In genomic region chr10:66265398-66265797, GRCh38 we compare ENCODE assay signal across 23 cellular contexts.
A peak's percentile ranks its signal among the peaks of the same experiment; 100 is the strongest.
DNase-seq lines count a peak whose midpoint lies in the region; ATAC-seq and TF ChIP-seq lines count a peak whose summit lies in the region.
"Had no signal": no experiment of that assay in that cellular context is flagged by ENCODE, and none has a peak within 500 bp of the region (broad histone marks: within the 10 kb centered on the region; RNA-seq: fewer than 3 reads in every experiment).

No MANE protein-coding gene starts in this region.

- TF ChIP-seq CTCF in PC-3 (conservative IDR thresholded peaks at IDR 0.05; ENCODE audit: low read depth, low read length) (peak; percentile 61), neural progenitor cell (IDR thresholded peaks at IDR 0.05) (peak; percentile 8)

- CTCF ChIA-PET in PC-3 (lab: Charles Lee): no interaction called here

- intact Hi-C loops in PC-3 (cut with micrococcal nuclease): no loop called here

- H3K4me1 Mint-ChIP-seq in neural progenitor cell: peaks cover 13% of the 10 kb centered on the region
- H3K4me1 Mint-ChIP-seq: CD14-positive monocyte; CD4-positive, alpha-beta memory T cell; CD4-positive, CD25-positive, alpha-beta regulatory T cell; CD8-positive, alpha-beta memory T cell had no signal

- H3K4me2 ChIP-seq in PC-3 (ENCODE audit: low read length) (no peak overlapping the region), neural progenitor cell (no peak overlapping the region)
- H3K4me2 ChIP-seq: BLaER1 had no signal

- H2AFZ ChIP-seq in PC-3 (ENCODE audit: low read length) (no peak overlapping the region), neural progenitor cell (replicated peaks) (no peak overlapping the region)

- H3K79me2 ChIP-seq in PC-3 (ENCODE audit: low read length) (no peaks in the 10 kb centered on the region), neural progenitor cell (ENCODE audit: low read depth) (no peaks in the 10 kb centered on the region)

- no peak overlapping the region for H3K9ac ChIP-seq in PC-3 (ENCODE audit: low read length)
- no peak overlapping the region for H3K9ac ChIP-seq in neural progenitor cell
- H3K9ac ChIP-seq: BLaER1 had no signal

- DNase-seq in PC-3 (peak; percentile 38), neural progenitor cell (ENCODE audit: low spot score) (no peak), activated T-cell treated with anti-CD3 and anti-CD28 coated beads for 4 hours (no peak)
- DNase-seq in activated naive CD4-positive, alpha-beta T cell treated with anti-CD3 and anti-CD28 coated beads, Interleukin-2, amount 50 U/mL, for 72 hours (ENCODE audit: low spot score in 2 of 2): no peak
- DNase-seq: 8988T; ACHN; BE2C; C1 segment of cervical spinal cord; CD4-positive, alpha-beta memory T cell; CD4-positive, CD25-positive, alpha-beta regulatory T cell; CD8-positive, alpha-beta memory T cell; COR-L47; DMS 273 treated with DMSO at 0.1 percent for 48 hours; DMS153; DMS53; DMS79; DND-41; EL; GDM1 had no signal

- H4K20me1 ChIP-seq in PC-3 (ENCODE audit: low read length): no peaks in the 10 kb centered on the region
- no peaks in the 10 kb centered on the region for H4K20me1 ChIP-seq in neural progenitor cell (ENCODE audit: low read depth)
- H4K20me1 ChIP-seq: BLaER1 had no signal

- H3K4me3 Mint-ChIP-seq in neural progenitor cell: no peak overlapping the region
- H3K4me3 Mint-ChIP-seq: CD14-positive monocyte; CD4-positive, alpha-beta memory T cell; CD4-positive, CD25-positive, alpha-beta regulatory T cell; CD8-positive, alpha-beta memory T cell had no signal

- H3K36me3 Mint-ChIP-seq in neural progenitor cell: no peaks in the 10 kb centered on the region
- no peaks in the 10 kb centered on the region for H3K36me3 Mint-ChIP-seq in activated naive CD4-positive, alpha-beta T cell treated with anti-CD3 and anti-CD28 coated beads, Interleukin-2, amount 50 U/mL, for 72 hours
- H3K36me3 Mint-ChIP-seq: CD14-positive monocyte; CD4-positive, alpha-beta memory T cell; CD4-positive, CD25-positive, alpha-beta regulatory T cell; CD8-positive, alpha-beta memory T cell had no signal

- H3K27ac Mint-ChIP-seq in neural progenitor cell: no peak overlapping the region
- H3K27ac Mint-ChIP-seq in activated naive CD4-positive, alpha-beta T cell treated with anti-CD3 and anti-CD28 coated beads, Interleukin-2, amount 50 U/mL, for 72 hours: no peak overlapping the region
- H3K27ac Mint-ChIP-seq: CD14-positive monocyte; CD4-positive, alpha-beta memory T cell; CD4-positive, CD25-positive, alpha-beta regulatory T cell had no signal

- no peaks in the 10 kb centered on the region for H3K9me2 ChIP-seq in PC-3 (replicated peaks; ENCODE audit: low read length)

- no peaks in the 10 kb centered on the region for H3K9me3 Mint-ChIP-seq in neural progenitor cell
- peaks cover 9 to 12% of the 10 kb centered on the region in 2 donors for H3K9me3 Mint-ChIP-seq in activated naive CD4-positive, alpha-beta T cell treated with anti-CD3 and anti-CD28 coated beads, Interleukin-2, amount 50 U/mL, for 72 hours
- H3K9me3 Mint-ChIP-seq: CD4-positive, alpha-beta memory T cell had no signal

- H3K27me3 ChIP-seq in PC-3 (ENCODE audit: low read length) (no peaks in the 10 kb centered on the region), neural progenitor cell (no peaks in the 10 kb centered on the region)
- H3K27me3 ChIP-seq: BE2C, BLaER1 had no signal

- H3K36me3 ChIP-seq in PC-3 (ENCODE audit: low read depth, low read length) (peaks cover 2% of the 10 kb centered on the region; the same call in 1 of the 2 replicates), neural progenitor cell (no peaks in the 10 kb centered on the region)
- H3K36me3 ChIP-seq: BE2C, BLaER1 had no signal

- no peaks in the 10 kb centered on the region for H3K27me3 Mint-ChIP-seq in neural progenitor cell (ENCODE audit: insufficient read depth, low read depth)
- H3K27me3 Mint-ChIP-seq: CD4-positive, alpha-beta memory T cell; CD4-positive, CD25-positive, alpha-beta regulatory T cell; CD8-positive, alpha-beta memory T cell had no signal

- H3K4me1 ChIP-seq in PC-3 (ENCODE audit: insufficient read depth, low read length): no peaks in the 10 kb centered on the region
- H3K4me1 ChIP-seq in neural progenitor cell: peaks cover 11% of the 10 kb centered on the region
- H3K4me1 ChIP-seq: BE2C, BLaER1 had no signal

- H3K9me3 ChIP-seq in PC-3 (ENCODE audit: low read length): no peaks in the 10 kb centered on the region
- H3K9me3 ChIP-seq in neural progenitor cell (ENCODE audit: low read depth): no peaks in the 10 kb centered on the region
- H3K9me3 ChIP-seq: BE2C, BLaER1 had no signal

- no peak; the same call in 1 of the 2 replicates for ATAC-seq in PC-3
- ATAC-seq in activated naive CD4-positive, alpha-beta T cell treated with anti-CD3 and anti-CD28 coated beads, Interleukin-2, amount 50 U/mL, for 72 hours: no peak
- no peak for ATAC-seq in esophagus mucosa
- ATAC-seq: GM12878 had no signal

- H3F3A ChIP-seq in PC-3 (ENCODE audit: low read length, unreplicated experiment): no peaks in the 10 kb centered on the region
- no peaks in the 10 kb centered on the region for H3F3A ChIP-seq in neural progenitor cell (ENCODE audit: low read depth)

- H3K4me3 ChIP-seq in PC-3 (ENCODE audit: low read length): no peak overlapping the region
- no peak overlapping the region for H3K4me3 ChIP-seq in neural progenitor cell
- H3K4me3 ChIP-seq: BLaER1, GM12878 had no signal

- H3K27ac ChIP-seq in PC-3 (ENCODE audit: low read length): no peak overlapping the region
- H3K27ac ChIP-seq in neural progenitor cell: no peak overlapping the region
- H3K27ac ChIP-seq: BLaER1 had no signal

- BruUV-seq in PC-3 (replicated peaks; lab: Mats Ljungman, UMichigan): no TSS peak

- POLR2A ChIA-PET in PC-3 (lab: Charles Lee; ENCODE audit: unreplicated experiment): no interaction called here
